16 cellular contexts compared by ENCODE assay signal in the genomic region with DNA sequence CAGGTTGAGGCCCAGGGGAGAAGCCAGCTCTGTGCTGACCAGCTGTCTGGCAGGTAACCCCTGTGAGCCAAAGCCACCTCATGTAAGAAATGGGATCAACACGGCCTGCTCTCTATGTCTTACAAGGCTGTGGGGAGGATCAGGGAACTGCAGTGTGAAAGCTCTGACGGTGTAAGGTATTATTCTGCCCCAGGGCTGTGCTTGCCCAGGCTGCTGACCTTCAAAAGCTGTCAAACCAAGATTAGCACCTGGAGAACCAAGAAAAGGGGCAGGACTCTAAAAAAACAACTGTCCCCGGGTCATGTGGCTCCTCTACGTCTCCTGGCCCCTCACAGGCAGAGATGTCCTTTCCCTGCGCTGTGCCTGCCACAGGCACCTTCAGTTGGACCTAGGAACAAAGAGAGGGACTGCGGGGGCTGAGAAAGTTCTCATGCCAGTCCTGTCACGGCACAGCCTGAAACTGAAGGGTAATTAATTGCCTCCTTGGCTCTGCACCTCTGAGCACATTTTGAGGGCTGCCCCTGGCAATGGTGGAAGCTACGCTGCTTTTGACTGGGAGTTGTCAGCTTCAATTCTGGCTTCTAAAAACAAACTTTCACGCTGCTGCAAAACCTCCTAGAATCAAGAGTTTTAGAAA.
"Had no signal": no experiment of that assay in that cellular context is flagged by ENCODE, and none has a peak within 500 bp of the region (broad histone marks: within the 10 kb centered on the region; RNA-seq: fewer than 3 reads in every experiment).

No MANE protein-coding gene starts in this region.

- ATAC-seq: activated CD4-positive, CD25-positive, alpha-beta regulatory T cell treated with anti-CD3 and anti-CD28 coated beads, Interleukin-2, amount 50 U/mL, for 24 hours; left cardiac atrium; stimulated activated memory B cell treated with anti-CD40 and anti-IgM and Interleukin-4, amounts not matched to agents 10 μg/mL and 1 μg/mL and 100 μg/mL, for 72 hours had no signal

- H3K27ac Mint-ChIP-seq: immature natural killer cell; stimulated activated memory B cell treated with anti-CD40 and anti-IgM and Interleukin-4, amounts not matched to agents 10 μg/mL and 1 μg/mL and 100 μg/mL, for 72 hours had no signal

- H3K36me3 Mint-ChIP-seq: immature natural killer cell; stimulated activated memory B cell treated with anti-CD40 and anti-IgM and Interleukin-4, amounts not matched to agents 10 μg/mL and 1 μg/mL and 100 μg/mL, for 72 hours had no signal

- H3K4me3 Mint-ChIP-seq: immature natural killer cell; stimulated activated memory B cell treated with anti-CD40 and anti-IgM and Interleukin-4, amounts not matched to agents 10 μg/mL and 1 μg/mL and 100 μg/mL, for 72 hours had no signal

- H3K36me3 ChIP-seq: neutrophil had no signal

- H3K9me3 Mint-ChIP-seq: immature natural killer cell; stimulated activated memory B cell treated with anti-CD40 and anti-IgM and Interleukin-4, amounts not matched to agents 10 μg/mL and 1 μg/mL and 100 μg/mL, for 72 hours had no signal

- H3K4me1 Mint-ChIP-seq: immature natural killer cell; stimulated activated memory B cell treated with anti-CD40 and anti-IgM and Interleukin-4, amounts not matched to agents 10 μg/mL and 1 μg/mL and 100 μg/mL, for 72 hours had no signal

- H3K4me3 ChIP-seq: coronary artery, lung, SK-N-MC had no signal

- H3K27ac ChIP-seq: coronary artery, neutrophil, SK-N-MC had no signal

- DNase-seq: activated naive CD4-positive, alpha-beta T cell; activated T-cell treated with anti-CD3 and anti-CD28 coated beads for 4 hours; central memory CD4-positive, alpha-beta T cell; effector CD4-positive, alpha-beta T cell; foreskin fibroblast; immature natural killer cell; left cardiac atrium; midbrain; retina; trophoblast cell had no signal

- H3K9me3 ChIP-seq: neutrophil had no signal
